In genomic region chr12:62259311-62259992, GRCh38 we compare ENCODE assay signal across 8 cellular contexts. TPM values are rescaled to one million over a fixed set of nuclear protein-coding genes. Genes with fewer than 3 reads are reported as not detected.
DNase-seq lines count a peak whose midpoint lies in the region; ATAC-seq and TF ChIP-seq lines count a peak whose summit lies in the region.

No MANE protein-coding gene starts in this region.

- H3K4me3 Mint-ChIP-seq in IgD-negative memory B cell (peak overlapping the region; percentile 95 to 99 (median 98)), neural progenitor cell (peak overlapping the region; percentile 99)

- under 1% methylated on average over 20 of the region's 20 CpGs for WGBS in SK-N-SH (ENCODE audit: low lambda C conversion rate)
- WGBS in esophagus squamous epithelium, 2 donors, result 0 to 1% methylated on average over 15 of the region's 20 CpGs

- H3K27ac Mint-ChIP-seq in IgD-negative memory B cell (peak overlapping the region; percentile 95 to 99 (median 99)), neural progenitor cell (peak overlapping the region; percentile 97)

- intact Hi-C loops in esophagus squamous epithelium (cut with DNase I), result no loop called here

- H3K79me2 ChIP-seq in SK-N-SH (ENCODE audit: insufficient read depth) (peaks cover 42% of the 10 kb centered on the region), neural progenitor cell (ENCODE audit: low read depth) (peaks cover 42% of the 10 kb centered on the region)

- H3F3A ChIP-seq in SK-N-SH (replicated peaks; ENCODE audit: insufficient read depth), result peaks cover 4% of the 10 kb centered on the region
- H3F3A ChIP-seq in neural progenitor cell (ENCODE audit: low read depth), result peaks cover 9% of the 10 kb centered on the region

- no peak for TF ChIP-seq EP300 in SK-N-SH (IDR thresholded peaks at IDR 0.05; ENCODE audit: borderline replicate concordance in 1 of 2, low read depth in 1 of 2, low read length in 1 of 2)

- H3K9me2 ChIP-seq in SK-N-SH, result no peaks in the 10 kb centered on the region

- H3K36me3 Mint-ChIP-seq in IgD-negative memory B cell (peaks cover 2% of the 10 kb centered on the region), neural progenitor cell (no peaks in the 10 kb centered on the region)

- no peaks in the 10 kb centered on the region for H3K9me3 Mint-ChIP-seq in IgD-negative memory B cell
- no peaks in the 10 kb centered on the region for H3K9me3 Mint-ChIP-seq in neural progenitor cell

- no peaks in the 10 kb centered on the region for H3K27me3 ChIP-seq in GM06990 (replicated peaks; ENCODE audit: control insufficient read depth, insufficient read depth, low read length)
- no peaks in the 10 kb centered on the region for H3K27me3 ChIP-seq in SK-N-SH (ENCODE audit: insufficient read depth)
- H3K27me3 ChIP-seq in esophagus squamous epithelium, result no peaks in the 10 kb centered on the region
- no peaks in the 10 kb centered on the region for H3K27me3 ChIP-seq in neural progenitor cell

- peak overlapping the region; percentile 74 to 96 for H3K27ac ChIP-seq in SK-N-SH (ENCODE audit: low read depth in 2 of 2, low read length in 1 of 2)
- H3K27ac ChIP-seq in esophagus squamous epithelium, result peak overlapping the region; percentile 95 to 98 (median 96)
- peak overlapping the region; percentile 13 for H3K27ac ChIP-seq in neural progenitor cell

- DNase-seq in GM06990 (ENCODE audit: extremely low read depth, insufficient read length), result no peak
- DNase-seq in SK-N-SH, result peak; percentile 7
- no peak for DNase-seq in esophagus squamous epithelium (lab: John Stamatoyannopoulos, UW)
- no peak for DNase-seq in neural progenitor cell (ENCODE audit: low spot score)
- no peak for DNase-seq in 8988T
- DNase-seq in SKM-1 (lab: John Stamatoyannopoulos, UW; ENCODE audit: unreplicated experiment), result no peak

- peak overlapping the region; percentile 91 for H2AFZ ChIP-seq in SK-N-SH (ENCODE audit: low read depth)
- peak overlapping the region; percentile 95 for H2AFZ ChIP-seq in neural progenitor cell (replicated peaks)

- TF ChIP-seq POLR2A in esophagus squamous epithelium (IDR thresholded peaks at IDR 0.05), result no peak

- TF ChIP-seq RAD21 in SK-N-SH (IDR thresholded peaks at IDR 0.05; ENCODE audit: low read length), result no peak

- peak overlapping the region; percentile 98 for H3K4me3 ChIP-seq in GM06990 (replicated peaks; ENCODE audit: low read depth, low read length)
- peak overlapping the region; percentile 96 to 98 for H3K4me3 ChIP-seq in SK-N-SH (ENCODE audit: low read depth in 2 of 2, low read length in 1 of 2)
- H3K4me3 ChIP-seq in esophagus squamous epithelium, result peak overlapping the region; percentile 82 to 95 (median 91)
- peak overlapping the region; percentile 100 for H3K4me3 ChIP-seq in neural progenitor cell

- H3K4me1 ChIP-seq in SK-N-SH (ENCODE audit: control insufficient read depth in 1 of 2, insufficient read depth in 2 of 2, low read depth in 1 of 2, low read length in 1 of 2) (peaks cover 6% of the 10 kb centered on the region in 2 experiments; a peak in 3 of 4 replicates), esophagus squamous epithelium (peaks cover 6 to 46% (median 22%) of the 10 kb centered on the region in 3 donors), neural progenitor cell (peaks cover 12% of the 10 kb centered on the region)

- peak overlapping the region; percentile 78 for H3K9ac ChIP-seq in SK-N-SH
- H3K9ac ChIP-seq in neural progenitor cell, result peak overlapping the region; percentile 53

- TF ChIP-seq CTCF in GM06990 (IDR thresholded peaks at IDR 0.05; ENCODE audit: insufficient read depth, low read length, poor library complexity, severe bottlenecking) (no peak), SK-N-SH (IDR thresholded peaks at IDR 0.05) (no peak), esophagus squamous epithelium (IDR thresholded peaks at IDR 0.05) (no peak), neural progenitor cell (IDR thresholded peaks at IDR 0.05) (no peak)

- H3K36me3 ChIP-seq in GM06990 (ENCODE audit: control insufficient read depth, insufficient read depth, low read length) (no peaks in the 10 kb centered on the region; the same call in 1 of the 2 replicates), SK-N-SH (replicated peaks in 1 of 2; ENCODE audit: control insufficient read depth in 1 of 2, insufficient read depth in 2 of 2, low read length in 1 of 2) (peaks cover 2 to 3% of the 10 kb centered on the region in 2 experiments), esophagus squamous epithelium (no peaks in the 10 kb centered on the region), neural progenitor cell (no peaks in the 10 kb centered on the region)

- CTCF ChIA-PET in SK-N-SH (lab: Yijun Ruan, JAX), result interaction anchor here (0.6 to 2.4 kb wide), 14 partner anchors 12 to 588 kb away, joined by 3 to 6 read pairs (median 3); a partner anchor contains a TSS

- H3K4me1 Mint-ChIP-seq in IgD-negative memory B cell (peaks cover 19 to 28% (median 22%) of the 10 kb centered on the region in 3 donors), neural progenitor cell (peaks cover 21% of the 10 kb centered on the region)

- H3K27me3 Mint-ChIP-seq in IgD-negative memory B cell (no peaks in the 10 kb centered on the region), neural progenitor cell (ENCODE audit: insufficient read depth, low read depth) (no peaks in the 10 kb centered on the region)

- peak; percentile 10 for ATAC-seq in GM21576 (IDR thresholded peaks at IDR 0.05; ENCODE audit: unreplicated experiment)

- H3K9me3 ChIP-seq in SK-N-SH (no peaks in the 10 kb centered on the region), esophagus squamous epithelium (no peaks in the 10 kb centered on the region), neural progenitor cell (ENCODE audit: low read depth) (no peaks in the 10 kb centered on the region)

- POLR2A ChIA-PET in SK-N-SH (lab: Yijun Ruan, JAX), result interaction anchor here (0.8 to 1.4 kb wide), 4 partner anchors 11 to 16 kb away, joined by 3 read pairs; no protein-coding TSS in a partner anchor

- H4K20me1 ChIP-seq in SK-N-SH (ENCODE audit: insufficient read depth) (peaks cover 6% of the 10 kb centered on the region; the same call in 1 of the 2 replicates), neural progenitor cell (ENCODE audit: low read depth) (peaks cover 9% of the 10 kb centered on the region)

- H3K4me2 ChIP-seq in SK-N-SH (peak overlapping the region; percentile 74), neural progenitor cell (peak overlapping the region; percentile 90)

TF ChIP-seq in SK-N-SH, 30 proteins besides CTCF, POLR2A, EP300 and RAD21:
- TF ChIP-seq, protein P1, sequence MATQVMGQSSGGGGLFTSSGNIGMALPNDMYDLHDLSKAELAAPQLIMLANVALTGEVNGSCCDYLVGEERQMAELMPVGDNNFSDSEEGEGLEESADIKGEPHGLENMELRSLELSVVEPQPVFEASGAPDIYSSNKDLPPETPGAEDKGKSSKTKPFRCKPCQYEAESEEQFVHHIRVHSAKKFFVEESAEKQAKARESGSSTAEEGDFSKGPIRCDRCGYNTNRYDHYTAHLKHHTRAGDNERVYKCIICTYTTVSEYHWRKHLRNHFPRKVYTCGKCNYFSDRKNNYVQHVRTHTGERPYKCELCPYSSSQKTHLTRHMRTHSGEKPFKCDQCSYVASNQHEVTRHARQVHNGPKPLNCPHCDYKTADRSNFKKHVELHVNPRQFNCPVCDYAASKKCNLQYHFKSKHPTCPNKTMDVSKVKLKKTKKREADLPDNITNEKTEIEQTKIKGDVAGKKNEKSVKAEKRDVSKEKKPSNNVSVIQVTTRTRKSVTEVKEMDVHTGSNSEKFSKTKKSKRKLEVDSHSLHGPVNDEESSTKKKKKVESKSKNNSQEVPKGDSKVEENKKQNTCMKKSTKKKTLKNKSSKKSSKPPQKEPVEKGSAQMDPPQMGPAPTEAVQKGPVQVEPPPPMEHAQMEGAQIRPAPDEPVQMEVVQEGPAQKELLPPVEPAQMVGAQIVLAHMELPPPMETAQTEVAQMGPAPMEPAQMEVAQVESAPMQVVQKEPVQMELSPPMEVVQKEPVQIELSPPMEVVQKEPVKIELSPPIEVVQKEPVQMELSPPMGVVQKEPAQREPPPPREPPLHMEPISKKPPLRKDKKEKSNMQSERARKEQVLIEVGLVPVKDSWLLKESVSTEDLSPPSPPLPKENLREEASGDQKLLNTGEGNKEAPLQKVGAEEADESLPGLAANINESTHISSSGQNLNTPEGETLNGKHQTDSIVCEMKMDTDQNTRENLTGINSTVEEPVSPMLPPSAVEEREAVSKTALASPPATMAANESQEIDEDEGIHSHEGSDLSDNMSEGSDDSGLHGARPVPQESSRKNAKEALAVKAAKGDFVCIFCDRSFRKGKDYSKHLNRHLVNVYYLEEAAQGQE (IDR thresholded peaks at IDR 0.05; ENCODE audit: low read depth, low read length), result no peak
- TF ChIP-seq MXI1 (IDR thresholded peaks at IDR 0.05; ENCODE audit: low read depth, low read length), result peak; percentile 47; the same call in 1 of the 2 replicates

RNA-seq across cellular contexts. Expression of gene USP15, which starts 0.8 kb away (rescaled TPM):
- polyA plus RNA-seq in IgD-negative memory B cell, result 70.6 TPM
- polyA plus RNA-seq in SK-N-SH (2012; rRNA removed), result 13.2 and 19.1 TPM in 2 replicates
- 14.2 and 16.4 TPM in 2 replicates for polyA plus RNA-seq in SK-N-SH (2012; cell fraction: cytosol; rRNA removed)
- 22.3 and 52.3 TPM in 2 replicates for polyA plus RNA-seq in SK-N-SH (2012; cell fraction: nucleus; rRNA removed)
- total RNA-seq in esophagus squamous epithelium, result 10 to 100 TPM; 26.4 to 72.0 (median 63.8) TPM
- total RNA-seq in neural progenitor cell (ENCODE audit: low replicate concordance), result 29.6 and 36.0 TPM in 2 replicates

Comparison
In these comparisons a context has a peak if more than half of its experiments do, and no peak if none do; other contexts are left out.
1. H3K27ac ChIP-seq: peak in every context shown above with its lines; median percentile 96 in esophagus squamous epithelium; 85 in SK-N-SH; 13 in neural progenitor cell.